ENCODE assay signal across 8 cellular contexts in the genomic region with DNA sequence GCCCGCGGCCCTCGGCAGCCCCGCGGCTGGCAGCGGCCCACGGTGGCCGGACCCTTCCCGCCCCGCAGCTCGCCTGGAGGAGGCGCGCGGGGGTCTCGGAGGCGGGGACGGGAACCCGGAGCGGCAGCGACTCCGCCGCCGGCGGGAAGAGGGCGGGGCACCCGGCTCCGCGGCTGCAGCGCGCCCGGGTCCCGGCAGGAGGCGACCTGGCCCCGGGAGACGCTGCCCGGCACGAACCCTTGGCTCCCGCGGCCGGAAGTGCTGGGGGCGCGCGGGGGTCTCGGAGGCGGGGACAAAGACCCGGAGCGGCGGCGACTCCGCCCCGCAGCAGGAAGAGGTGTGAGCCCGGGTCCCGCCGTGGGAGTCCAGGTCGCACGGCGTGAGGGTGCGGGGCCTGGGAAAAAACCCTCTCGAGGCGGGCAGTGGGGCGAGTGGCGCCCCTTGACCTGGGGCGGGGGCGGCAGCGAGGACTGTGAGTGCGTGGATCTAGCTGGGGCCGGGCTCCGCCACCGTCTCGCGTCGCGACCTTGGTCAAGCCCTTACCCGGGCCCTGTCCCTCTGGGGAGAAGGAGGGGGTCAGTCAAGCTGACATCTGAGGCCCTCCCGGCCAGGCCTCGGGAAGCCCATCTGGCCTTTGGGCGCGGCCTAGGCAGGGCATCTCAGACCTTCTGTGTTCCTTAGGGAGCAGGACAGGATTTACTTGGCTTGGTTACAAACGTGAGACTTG. TPM values are rescaled to one million over a fixed set of nuclear protein-coding genes. Genes with fewer than 3 reads are reported as not detected.
DNase-seq lines count a peak whose midpoint lies in the region; TF ChIP-seq lines count a peak whose summit lies in the region.

A gene (minus strand): TSS at position 151 of the 727 bp plus-strand sequence. CDS start 230 bp downstream, outside the sequence.

- H3K4me1 ChIP-seq in H9 (ENCODE audit: insufficient read depth, low read length), result peaks cover 3% of the 10 kb centered on the region; the same call in 1 of the 2 replicates

- peaks cover 6% of the 10 kb centered on the region for H3K23me2 ChIP-seq in H9 (ENCODE audit: insufficient read length, low read depth, low read length, poor library complexity, severe bottlenecking)

- H3K4me1 Mint-ChIP-seq in H9, result peaks cover 22 to 27% of the 10 kb centered on the region in 2 experiments
- peaks cover 23% of the 10 kb centered on the region for H3K4me1 Mint-ChIP-seq in T-helper 2 cell treated with Interferon-gamma antibody and Interleukin-4, amounts not matched to agents 5 μg/mL and 100 μg/mL, for 36 hours (ENCODE audit: low read depth)

- H3K4me3 Mint-ChIP-seq in H9, result peak within 1 kb of the TSS; percentile 80 to 91
- peak within 1 kb of the TSS; percentile 88 for H3K4me3 Mint-ChIP-seq in T-helper 2 cell treated with Interferon-gamma antibody and Interleukin-4, amounts not matched to agents 5 μg/mL and 100 μg/mL, for 36 hours

- no peak within 1 kb of the TSS for H2BK20ac ChIP-seq in H9 (ENCODE audit: low read depth, low read length, poor library complexity, severe bottlenecking)

- no peaks in the 10 kb centered on the region for H3K27me3 ChIP-seq in H9 (ENCODE audit: insufficient read depth, low read length)

- TF ChIP-seq CTCF in H9 (conservative IDR thresholded peaks at IDR 0.05), result peak; percentile 69

- no peaks in the 10 kb centered on the region for H3K79me1 ChIP-seq in H9 (ENCODE audit: insufficient read depth, low read depth, low read length, poor library complexity, severe bottlenecking)

- no peak within 1 kb of the TSS for H2BK12ac ChIP-seq in H9 (ENCODE audit: insufficient read length, low read depth, low read length)

- H2BK120ac ChIP-seq in H9 (ENCODE audit: low read depth, low read length, poor library complexity, severe bottlenecking), result no peak within 1 kb of the TSS

- no peak within 1 kb of the TSS for H3K56ac ChIP-seq in H9 (ENCODE audit: insufficient read length, low read depth, low read length)

- no peak within 1 kb of the TSS for H4K5ac ChIP-seq in H9 (ENCODE audit: insufficient read length, low read depth, low read length)

- peak within 1 kb of the TSS; percentile 85 to 97 (median 85); a peak in 5 of 7 replicates for H3K27ac Mint-ChIP-seq in H9
- peak within 1 kb of the TSS; percentile 79 for H3K27ac Mint-ChIP-seq in T-helper 2 cell treated with Interferon-gamma antibody and Interleukin-4, amounts not matched to agents 5 μg/mL and 100 μg/mL, for 36 hours

- peak within 1 kb of the TSS; percentile 52 for H3K14ac ChIP-seq in H9 (ENCODE audit: insufficient read depth, low read length)

- no peak within 1 kb of the TSS for H2BK5ac ChIP-seq in H9 (ENCODE audit: insufficient read length, low read length)

- DNase-seq in GDM1 (lab: John Stamatoyannopoulos, UW) (peak; percentile 66), H9 (peak; percentile 86), NAMALWA (ENCODE audit: low spot score) (peak; percentile 80), anterior cingulate cortex (lab: John Stamatoyannopoulos, UW) (peak in 47 of 58 donors; percentile 10 to 69 (median 35)), hepatic stellate cell (ENCODE audit: low spot score) (peak; percentile 85), renal cortical epithelial cell (ENCODE audit: low read depth) (no peak), cerebellar nuclear complex (lab: John Stamatoyannopoulos, UW) (no peak)
- peak; percentile 79 for DNase-seq in T-helper 2 cell treated with Interferon-gamma antibody and Interleukin-4, amounts not matched to agents 5 μg/mL and 100 μg/mL, for 36 hours (ENCODE audit: low spot score)

- H3K9ac ChIP-seq in H9 (ENCODE audit: extremely low read depth, insufficient read length, low read length), result peak within 1 kb of the TSS; percentile 68

- no peak within 1 kb of the TSS for H4K91ac ChIP-seq in H9 (ENCODE audit: insufficient read length, low read depth, low read length)

- H3K23ac ChIP-seq in H9 (ENCODE audit: insufficient read length, low read depth, low read length), result no peak within 1 kb of the TSS

- H3K9me3 ChIP-seq in H9 (ENCODE audit: control insufficient read depth, low read depth, low read length), result no peaks in the 10 kb centered on the region

- no peak within 1 kb of the TSS for H4K8ac ChIP-seq in H9 (replicated peaks; ENCODE audit: insufficient read length, low read depth, low read length)

- H3T11ph ChIP-seq in H9 (ENCODE audit: low read length), result no peak within 1 kb of the TSS

- no peak within 1 kb of the TSS for H2AK5ac ChIP-seq in H9 (ENCODE audit: insufficient read length, low read length)

- no peaks in the 10 kb centered on the region for H3K79me2 ChIP-seq in H9 (ENCODE audit: insufficient read depth, low read length)

- WGBS in H9 (ENCODE audit: extremely low coverage, insufficient read length, low lambda C conversion rate), result no CpG with 5 or more reads among the region's 79 CpGs

- peaks cover 2% of the 10 kb centered on the region; the same call in 1 of the 2 replicates for H3K27me3 Mint-ChIP-seq in H9 (ENCODE audit: low read depth)
- H3K27me3 Mint-ChIP-seq in T-helper 2 cell treated with Interferon-gamma antibody and Interleukin-4, amounts not matched to agents 5 μg/mL and 100 μg/mL, for 36 hours (ENCODE audit: low read depth), result no peaks in the 10 kb centered on the region

- no peaks in the 10 kb centered on the region; a peak in 1 of 5 replicates for H3K9me3 Mint-ChIP-seq in H9
- no peaks in the 10 kb centered on the region for H3K9me3 Mint-ChIP-seq in T-helper 2 cell treated with Interferon-gamma antibody and Interleukin-4, amounts not matched to agents 5 μg/mL and 100 μg/mL, for 36 hours

- no peak within 1 kb of the TSS; the same call in 1 of the 2 replicates for H2BK15ac ChIP-seq in H9 (ENCODE audit: low read depth, low read length)

- H2AFZ ChIP-seq in H9 (ENCODE audit: low read length), result peak within 1 kb of the TSS; percentile 15

- H3K18ac ChIP-seq in H9 (ENCODE audit: insufficient read length, low read depth, low read length), result no peak within 1 kb of the TSS

- no peak within 1 kb of the TSS for H3K27ac ChIP-seq in H9 (ENCODE audit: insufficient read length, low read depth, low read length)

- H4K20me1 ChIP-seq in H9 (ENCODE audit: control insufficient read depth, insufficient read depth, insufficient read length), result no peaks in the 10 kb centered on the region

- peak within 1 kb of the TSS; percentile 96 for H3K4me2 ChIP-seq in H9 (ENCODE audit: insufficient read depth, insufficient read length, low read length)

- H3K4ac ChIP-seq in H9 (ENCODE audit: low read depth, low read length), result no peak within 1 kb of the TSS

- H3K36me3 Mint-ChIP-seq in H9 (ENCODE audit: insufficient read depth in 1 of 3, low read depth in 3 of 3), result peaks cover 0 to 3% (median 3%) of the 10 kb centered on the region in 3 experiments; a peak in 3 of 7 replicates
- no peaks in the 10 kb centered on the region for H3K36me3 Mint-ChIP-seq in T-helper 2 cell treated with Interferon-gamma antibody and Interleukin-4, amounts not matched to agents 5 μg/mL and 100 μg/mL, for 36 hours (ENCODE audit: low read depth)

RNA-seq across cellular contexts. Expression of the gene that starts here (rescaled TPM):
- 37.1 and 43.2 TPM in 2 replicates for total RNA-seq in H9 (2021)
- 8.2 and 16.7 TPM in 2 replicates for total RNA-seq in renal cortical epithelial cell

Comparison
In these comparisons a context has a peak if more than half of its experiments do, and no peak if none do; other contexts are left out.
1. DNase-seq: peak in GDM1 (single experiment), H9 (single experiment), NAMALWA (single experiment), T-helper 2 cell treated with Interferon-gamma antibody and Interleukin-4, amounts not matched to agents 5 μg/mL and 100 μg/mL, for 36 hours (single experiment), anterior cingulate cortex (47 of 58) and hepatic stellate cell (single experiment); none in renal cortical epithelial cell (single experiment) and cerebellar nuclear complex (0 of 2).